Comparison of ENCODE assay signal across 1 cellular context in genomic region chr20:63745961-63746765, GRCh38.
TF ChIP-seq lines count a peak whose summit lies in the region.

No MANE protein-coding gene starts in this region.

TF ChIP-seq in HepG2, 621 proteins besides CTCF, POLR2A, EP300 and RAD21 (continued from another document and continues in another):
- no peak for TF ChIP-seq ZNF619 (CRISPR knock-in tag; IDR thresholded peaks at IDR 0.05)
- TF ChIP-seq MXI1 (IDR thresholded peaks at IDR 0.05; ENCODE audit: borderline replicate concordance, low read depth, low read length) = 0 out of 3 replicates have a peak, but pooled peaks have one; percentile 17
- peak in 1 of 2 experiments; percentile 53; a peak in 1 of 4 replicates for TF ChIP-seq ATF4 (CRISPR knock-in tag; IDR thresholded peaks at IDR 0.05)
- TF ChIP-seq HNF4G (IDR thresholded peaks at IDR 0.05; ENCODE audit: borderline replicate concordance, low read depth, low read length) = 0 out of 2 replicates have a peak, but pooled peaks have one; percentile 29
- TF ChIP-seq HNF4G (CRISPR knock-in tag; IDR thresholded peaks at IDR 0.05; ENCODE audit: borderline replicate concordance, low read depth) = no peak
- peak; percentile 20 for TF ChIP-seq SRSF1 (optimal IDR thresholded peaks at IDR 0.05; ENCODE audit: low read depth, low read length)
- no peak for TF ChIP-seq RARG (CRISPR knock-in tag; IDR thresholded peaks at IDR 0.05; ENCODE audit: low read depth)
- TF ChIP-seq FOXJ3 (CRISPR knock-in tag; IDR thresholded peaks at IDR 0.05; ENCODE audit: borderline replicate concordance) = no peak
- peak; percentile 53; the same call in 1 of the 2 replicates for TF ChIP-seq DR1 (CRISPR knock-in tag; IDR thresholded peaks at IDR 0.05)
- peak; percentile 92 for TF ChIP-seq SSRP1 (CRISPR knock-in tag; IDR thresholded peaks at IDR 0.05)
- TF ChIP-seq RELA (CRISPR knock-in tag; IDR thresholded peaks at IDR 0.05) = no peak
- no peak for TF ChIP-seq ZNF281 (CRISPR knock-in tag; IDR thresholded peaks at IDR 0.05; ENCODE audit: borderline replicate concordance)
- TF ChIP-seq, protein P1, sequence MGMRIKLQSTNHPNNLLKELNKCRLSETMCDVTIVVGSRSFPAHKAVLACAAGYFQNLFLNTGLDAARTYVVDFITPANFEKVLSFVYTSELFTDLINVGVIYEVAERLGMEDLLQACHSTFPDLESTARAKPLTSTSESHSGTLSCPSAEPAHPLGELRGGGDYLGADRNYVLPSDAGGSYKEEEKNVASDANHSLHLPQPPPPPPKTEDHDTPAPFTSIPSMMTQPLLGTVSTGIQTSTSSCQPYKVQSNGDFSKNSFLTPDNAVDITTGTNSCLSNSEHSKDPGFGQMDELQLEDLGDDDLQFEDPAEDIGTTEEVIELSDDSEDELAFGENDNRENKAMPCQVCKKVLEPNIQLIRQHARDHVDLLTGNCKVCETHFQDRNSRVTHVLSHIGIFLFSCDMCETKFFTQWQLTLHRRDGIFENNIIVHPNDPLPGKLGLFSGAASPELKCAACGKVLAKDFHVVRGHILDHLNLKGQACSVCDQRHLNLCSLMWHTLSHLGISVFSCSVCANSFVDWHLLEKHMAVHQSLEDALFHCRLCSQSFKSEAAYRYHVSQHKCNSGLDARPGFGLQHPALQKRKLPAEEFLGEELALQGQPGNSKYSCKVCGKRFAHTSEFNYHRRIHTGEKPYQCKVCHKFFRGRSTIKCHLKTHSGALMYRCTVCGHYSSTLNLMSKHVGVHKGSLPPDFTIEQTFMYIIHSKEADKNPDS (CRISPR knock-in tag; IDR thresholded peaks at IDR 0.05) = peak; percentile 51; the same call in 1 of the 2 replicates
- no peak for TF ChIP-seq HOXA7 (CRISPR knock-in tag; IDR thresholded peaks at IDR 0.05)
- TF ChIP-seq PCBP1 (IDR thresholded peaks at IDR 0.05; ENCODE audit: borderline replicate concordance, low read depth, low read length) = peak; percentile 92; the same call in 1 of the 2 replicates
- no peak for TF ChIP-seq ZNF124 (CRISPR knock-in tag; IDR thresholded peaks at IDR 0.05)
- TF ChIP-seq ZMYM3 (CRISPR knock-in tag; IDR thresholded peaks at IDR 0.05) = 0 out of 2 replicates have a peak, but pooled peaks have one; percentile 6
- TF ChIP-seq ZNF781 (CRISPR knock-in tag; IDR thresholded peaks at IDR 0.05; ENCODE audit: borderline replicate concordance, not compliant biosample characterization) = no peak
- no peak for TF ChIP-seq ZSCAN22 (CRISPR knock-in tag; IDR thresholded peaks at IDR 0.05)
- TF ChIP-seq ZNF577 (CRISPR knock-in tag; IDR thresholded peaks at IDR 0.05; ENCODE audit: borderline replicate concordance, low read depth) = no peak
- TF ChIP-seq RXRB (CRISPR knock-in tag; IDR thresholded peaks at IDR 0.05; ENCODE audit: borderline replicate concordance) = 0 out of 2 replicates have a peak, but pooled peaks have one; percentile 17
- no peak for TF ChIP-seq SCMH1 (CRISPR knock-in tag; IDR thresholded peaks at IDR 0.05; ENCODE audit: borderline replicate concordance)
- no peak for TF ChIP-seq NFE2 (CRISPR knock-in tag; IDR thresholded peaks at IDR 0.05)
- no peak for TF ChIP-seq ZNF597 (CRISPR knock-in tag; IDR thresholded peaks at IDR 0.05)
- TF ChIP-seq TCF7L2 (IDR thresholded peaks at IDR 0.05; ENCODE audit: low read depth, low read length) = no peak
- no peak for TF ChIP-seq IKZF1 (IDR thresholded peaks at IDR 0.05)
- no peak for TF ChIP-seq ZNF646 (CRISPR knock-in tag; IDR thresholded peaks at IDR 0.05)
- no peak for TF ChIP-seq HDAC2 (CRISPR knock-in tag; IDR thresholded peaks at IDR 0.05)
- TF ChIP-seq ZNF768 (CRISPR knock-in tag; IDR thresholded peaks at IDR 0.05) = no peak
- 0 out of 2 replicates have a peak, but pooled peaks have one; percentile 50 for TF ChIP-seq SPEN (CRISPR knock-in tag; IDR thresholded peaks at IDR 0.05; ENCODE audit: low read depth)
- TF ChIP-seq ZNF317 (CRISPR knock-in tag; IDR thresholded peaks at IDR 0.05) = 0 out of 2 replicates have a peak, but pooled peaks have one; percentile 37
- TF ChIP-seq, protein P2, sequence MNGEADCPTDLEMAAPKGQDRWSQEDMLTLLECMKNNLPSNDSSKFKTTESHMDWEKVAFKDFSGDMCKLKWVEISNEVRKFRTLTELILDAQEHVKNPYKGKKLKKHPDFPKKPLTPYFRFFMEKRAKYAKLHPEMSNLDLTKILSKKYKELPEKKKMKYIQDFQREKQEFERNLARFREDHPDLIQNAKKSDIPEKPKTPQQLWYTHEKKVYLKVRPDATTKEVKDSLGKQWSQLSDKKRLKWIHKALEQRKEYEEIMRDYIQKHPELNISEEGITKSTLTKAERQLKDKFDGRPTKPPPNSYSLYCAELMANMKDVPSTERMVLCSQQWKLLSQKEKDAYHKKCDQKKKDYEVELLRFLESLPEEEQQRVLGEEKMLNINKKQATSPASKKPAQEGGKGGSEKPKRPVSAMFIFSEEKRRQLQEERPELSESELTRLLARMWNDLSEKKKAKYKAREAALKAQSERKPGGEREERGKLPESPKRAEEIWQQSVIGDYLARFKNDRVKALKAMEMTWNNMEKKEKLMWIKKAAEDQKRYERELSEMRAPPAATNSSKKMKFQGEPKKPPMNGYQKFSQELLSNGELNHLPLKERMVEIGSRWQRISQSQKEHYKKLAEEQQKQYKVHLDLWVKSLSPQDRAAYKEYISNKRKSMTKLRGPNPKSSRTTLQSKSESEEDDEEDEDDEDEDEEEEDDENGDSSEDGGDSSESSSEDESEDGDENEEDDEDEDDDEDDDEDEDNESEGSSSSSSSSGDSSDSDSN (CRISPR knock-in tag; IDR thresholded peaks at IDR 0.05) = peak; percentile 40; the same call in 1 of the 2 replicates
- no peak for TF ChIP-seq CCDC6 (CRISPR knock-in tag; IDR thresholded peaks at IDR 0.05)
- TF ChIP-seq TBX2 (CRISPR knock-in tag; IDR thresholded peaks at IDR 0.05; ENCODE audit: borderline replicate concordance) = 0 out of 2 replicates have a peak, but pooled peaks have one; percentile 33
- TF ChIP-seq, protein P3, sequence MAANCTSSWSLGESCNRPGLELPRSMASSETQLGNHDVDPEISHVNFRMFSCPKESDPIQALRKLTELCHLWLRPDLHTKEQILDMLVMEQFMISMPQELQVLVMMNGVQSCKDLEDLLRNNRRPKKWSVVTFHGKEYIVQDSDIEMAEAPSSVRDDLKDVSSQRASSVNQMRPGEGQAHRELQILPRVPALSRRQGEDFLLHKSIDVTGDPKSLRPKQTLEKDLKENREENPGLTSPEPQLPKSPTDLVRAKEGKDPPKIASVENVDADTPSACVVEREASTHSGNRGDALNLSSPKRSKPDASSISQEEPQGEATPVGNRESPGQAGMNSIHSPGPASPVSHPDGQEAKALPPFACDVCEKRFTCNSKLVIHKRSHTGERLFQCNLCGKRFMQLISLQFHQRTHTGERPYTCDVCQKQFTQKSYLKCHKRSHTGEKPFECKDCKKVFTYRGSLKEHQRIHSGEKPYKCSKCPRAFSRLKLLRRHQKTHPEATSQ (CRISPR knock-in tag; IDR thresholded peaks at IDR 0.05; ENCODE audit: borderline replicate concordance) = no peak
- no peak for TF ChIP-seq AKNA (CRISPR knock-in tag; IDR thresholded peaks at IDR 0.05; ENCODE audit: borderline replicate concordance)
- TF ChIP-seq KLF13 (CRISPR knock-in tag; IDR thresholded peaks at IDR 0.05) = no peak; the same call in 1 of the 2 replicates
